Comparison of ENCODE assay signal across 8 cellular contexts in the genomic region with DNA sequence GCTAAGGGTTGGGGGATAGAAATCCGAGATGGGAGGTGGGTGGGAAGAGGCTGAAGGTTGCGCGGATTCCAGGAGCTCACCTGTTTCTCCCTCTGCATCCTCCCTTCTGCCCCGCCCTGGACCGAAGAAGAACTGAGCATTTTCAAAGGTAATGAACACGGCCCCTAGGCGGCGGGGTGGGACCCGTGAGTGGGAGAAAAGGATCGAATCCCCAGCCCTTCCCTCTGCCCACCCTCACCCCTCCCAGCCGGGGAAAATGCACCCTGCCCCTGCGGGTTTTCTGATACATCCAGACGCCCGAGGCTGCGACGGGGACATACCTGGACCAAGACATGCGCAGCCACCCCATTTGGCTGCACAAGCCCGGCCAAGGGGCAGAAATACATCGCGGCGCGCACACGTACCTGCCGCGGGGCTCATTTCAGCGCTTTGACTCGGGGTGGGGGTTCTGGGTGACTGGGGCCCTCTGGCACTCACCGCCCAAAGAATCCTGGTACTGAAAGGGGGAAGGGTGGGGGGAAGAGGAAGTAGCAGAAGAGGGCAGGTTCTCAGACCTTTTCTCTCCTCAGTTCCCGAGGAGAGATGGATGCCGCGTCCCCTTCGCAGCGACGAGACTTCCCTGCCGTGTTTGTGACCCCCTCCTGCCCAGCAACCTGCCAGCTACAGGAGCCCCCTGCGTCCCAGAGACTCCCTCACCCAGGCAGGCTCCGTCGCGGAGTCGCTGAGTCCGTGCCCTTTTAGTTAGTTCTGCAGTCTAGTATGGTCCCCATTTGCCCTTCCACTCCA. TPM values are rescaled to one million over a fixed set of nuclear protein-coding genes. Genes with fewer than 3 reads are reported as not detected.
DNase-seq lines count a peak whose midpoint lies in the region; ATAC-seq and TF ChIP-seq lines count a peak whose summit lies in the region.

No MANE protein-coding gene starts in this region.

- no peaks in the 10 kb centered on the region for H4K20me1 ChIP-seq in OCI-LY3 (ENCODE audit: insufficient read depth, low read length)

- 0 out of 2 replicates have a peak, but pooled peaks cover 1% of the 10 kb centered on the region for H3K27me3 ChIP-seq in OCI-LY3 (ENCODE audit: low read depth, low read length)
- no peaks in the 10 kb centered on the region for H3K27me3 ChIP-seq in mononuclear cell (ENCODE audit: insufficient read depth, low read length)
- H3K27me3 ChIP-seq in upper lobe of right lung: peaks cover 6% of the 10 kb centered on the region

- H3K9me3 ChIP-seq in OCI-LY3 (ENCODE audit: insufficient read depth, low read length): no peaks in the 10 kb centered on the region
- no peaks in the 10 kb centered on the region for H3K9me3 ChIP-seq in mononuclear cell (ENCODE audit: low read depth, low read length)
- no peaks in the 10 kb centered on the region for H3K9me3 ChIP-seq in upper lobe of right lung

- no peaks in the 10 kb centered on the region for H3K36me3 ChIP-seq in OCI-LY3 (replicated peaks; ENCODE audit: low read depth, low read length)
- no peaks in the 10 kb centered on the region for H3K36me3 ChIP-seq in upper lobe of right lung

- H3K4me3 ChIP-seq in OCI-LY3 (ENCODE audit: low read length) (peak overlapping the region; percentile 98), mononuclear cell (ENCODE audit: low read length) (peak overlapping the region; percentile 65), upper lobe of right lung (peak overlapping the region; percentile 54)

- peak overlapping the region; percentile 94 for H3K9ac ChIP-seq in OCI-LY3 (ENCODE audit: low read length)

- no peaks in the 10 kb centered on the region for H3K79me2 ChIP-seq in OCI-LY3 (ENCODE audit: low read length)

- peak overlapping the region; percentile 98 for H2AFZ ChIP-seq in OCI-LY3 (ENCODE audit: low read depth, low read length)

- H3K27me3 Mint-ChIP-seq in central memory CD8-positive, alpha-beta T cell: peaks cover 18% of the 10 kb centered on the region

- peak overlapping the region; percentile 50 for H3K27ac ChIP-seq in OCI-LY3 (ENCODE audit: low read length)
- H3K27ac ChIP-seq in upper lobe of right lung: peak overlapping the region; percentile 85

- intact Hi-C loops in upper lobe of right lung (cut with DNase I): loop anchor here (5.0 kb wide), 1 partner anchor 74 kb away; the partner anchor contains the start of genes SIAE and SPA17

- TF ChIP-seq CTCF in OCI-LY3 (IDR thresholded peaks at IDR 0.05; ENCODE audit: low read depth, low read length) (peak; percentile 45), upper lobe of right lung (IDR thresholded peaks at IDR 0.05) (no peak)

- H3K4me1 Mint-ChIP-seq in central memory CD8-positive, alpha-beta T cell: peaks cover 6% of the 10 kb centered on the region

- peaks cover 6% of the 10 kb centered on the region for H3K36me3 Mint-ChIP-seq in central memory CD8-positive, alpha-beta T cell (ENCODE audit: insufficient read depth)

- ATAC-seq in GM18498 (IDR thresholded peaks at IDR 0.05; ENCODE audit: unreplicated experiment) (peak; percentile 26), HG02623 (IDR thresholded peaks at IDR 0.05; ENCODE audit: unreplicated experiment) (peak; percentile 12), upper lobe of right lung (peak; percentile 0)
- peak; percentile 18 for ATAC-seq in central memory CD8-positive, alpha-beta T cell (replicated peaks; ENCODE audit: extremely low read depth, poor library complexity, severe bottlenecking)

- H3K4me1 ChIP-seq in OCI-LY3 (ENCODE audit: low read length): peaks cover 27% of the 10 kb centered on the region
- H3K4me1 ChIP-seq in mononuclear cell (ENCODE audit: insufficient read depth, low read length): peaks cover 56% of the 10 kb centered on the region
- H3K4me1 ChIP-seq in upper lobe of right lung: peaks cover 38% of the 10 kb centered on the region

- DNase-seq in central memory CD8-positive, alpha-beta T cell (ENCODE audit: low spot score in 2 of 2): no peak
- DNase-seq in upper lobe of right lung (no peak), midbrain (lab: John Stamatoyannopoulos, UW) (no peak)
- DNase-seq in effector CD8-positive, alpha-beta T cell (lab: John Stamatoyannopoulos, UW): no peak

- H3K9me3 Mint-ChIP-seq in central memory CD8-positive, alpha-beta T cell: no peaks in the 10 kb centered on the region

- peak overlapping the region; percentile 91 for H3K4me3 Mint-ChIP-seq in central memory CD8-positive, alpha-beta T cell

- peak overlapping the region; percentile 94 for H3K4me2 ChIP-seq in OCI-LY3 (ENCODE audit: low read length)

- peak overlapping the region; percentile 41 for H3K27ac Mint-ChIP-seq in central memory CD8-positive, alpha-beta T cell (ENCODE audit: low read depth)

RNA-seq across cellular contexts. Expression of gene VSIG2, which starts 6.0 kb away (rescaled TPM):
- 0.42 TPM for total RNA-seq in mononuclear cell
- 40.1 TPM for total RNA-seq in upper lobe of right lung

RNA-seq across cellular contexts. Expression of gene NRGN, which starts 6.3 kb away (rescaled TPM):
- 58.9 TPM for total RNA-seq in mononuclear cell
- total RNA-seq in upper lobe of right lung: 79.9 TPM

RNA-seq across cellular contexts. Expression of gene ESAM, which starts 16.1 kb away (rescaled TPM):
- total RNA-seq in mononuclear cell: 9.4 TPM
- total RNA-seq in upper lobe of right lung: 164 TPM

RNA-seq across cellular contexts. Expression of gene MSANTD2, which starts 54.2 kb away (rescaled TPM):
- 3.6 TPM for total RNA-seq in mononuclear cell
- 13.3 TPM for total RNA-seq in upper lobe of right lung

Comparison
In these comparisons a context has a peak if more than half of its experiments do, and no peak if none do; other contexts are left out.
1. RNA of gene VSIG2, which starts 6.0 kb away (total RNA-seq): 40.1 TPM in upper lobe of right lung (single experiment); 0.42 TPM in mononuclear cell (single experiment); every median in the first group is over 10 times any median in the second.
2. RNA of gene ESAM, which starts 16.1 kb away (total RNA-seq): 164 TPM in upper lobe of right lung (single experiment); 9.4 TPM in mononuclear cell (single experiment); every median in the first group is over 10 times any median in the second.
3. Peak in every context shown above with its lines, with median percentiles within 50 percentile points of each other: ATAC-seq and H3K4me3 ChIP-seq.